In the genomic region with DNA sequence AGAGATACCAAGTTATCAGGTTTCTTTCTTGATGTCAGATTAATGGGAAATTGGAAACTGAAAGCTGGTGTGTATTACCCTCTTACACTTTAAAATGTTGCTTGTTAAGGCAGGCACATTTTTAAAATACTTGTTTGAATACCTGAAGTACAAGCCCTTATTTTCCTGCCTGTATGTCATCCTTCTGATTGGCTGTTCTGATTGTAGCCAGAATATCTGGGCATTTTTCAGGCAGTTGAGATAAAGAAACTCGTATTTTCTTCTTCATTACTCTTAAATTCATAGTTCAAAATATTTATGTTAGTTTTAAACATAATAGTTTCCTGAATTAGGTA, we compare ENCODE assay signal across 20 cellular contexts.
"Had no signal": no experiment of that assay in that cellular context is flagged by ENCODE, and none has a peak within 500 bp of the region (broad histone marks: within the 10 kb centered on the region; RNA-seq: fewer than 3 reads in every experiment).

No MANE protein-coding gene starts in this region.

- ATAC-seq: activated CD8-positive, alpha-beta memory T cell treated with anti-CD3 and anti-CD28 coated beads, Interleukin-2, amount 10 ng/mL, durations not matched to agents 7 days and 5 days; effector memory CD8-positive, alpha-beta T cell; esophagus mucosa; gastrocnemius medialis; left lung; natural killer cell; stimulated activated naive CD8-positive, alpha-beta T cell treated with anti-CD3 and anti-CD28 coated beads, Interleukin-15, Interleukin-2, amounts not matched to agents 100 U/mL and 50 U/mL, for 24 hours had no signal

- H3K4me1 Mint-ChIP-seq: activated CD8-positive, alpha-beta memory T cell treated with anti-CD3 and anti-CD28 coated beads, Interleukin-2, amount 10 ng/mL, durations not matched to agents 7 days and 5 days; natural killer cell had no signal

- H3K4me3 Mint-ChIP-seq: activated CD4-positive, alpha-beta memory T cell treated with anti-CD3 and anti-CD28 coated beads for 36 hours; activated CD8-positive, alpha-beta memory T cell treated with anti-CD3 and anti-CD28 coated beads, Interleukin-2, amount 10 ng/mL, durations not matched to agents 7 days and 5 days; effector memory CD8-positive, alpha-beta T cell; natural killer cell had no signal

- H3K27ac ChIP-seq: dorsolateral prefrontal cortex, gastrocnemius medialis, left lung, prostate gland, spleen had no signal

- H3K9me3 Mint-ChIP-seq: activated CD4-positive, alpha-beta memory T cell treated with anti-CD3 and anti-CD28 coated beads for 36 hours; effector memory CD8-positive, alpha-beta T cell; natural killer cell had no signal

- H3K9me3 ChIP-seq: gastrocnemius medialis, left lung, prostate gland, spleen had no signal

- H3K27me3 ChIP-seq: dorsolateral prefrontal cortex, gastrocnemius medialis, left lung, spleen had no signal

- DNase-seq: activated CD4-positive, alpha-beta memory T cell treated with anti-CD3 and anti-CD28 coated beads for 36 hours; activated CD4-positive, alpha-beta T cell treated with anti-CD3 and anti-CD28 coated beads for 48 hours; activated CD8-positive, alpha-beta memory T cell treated with anti-CD3 and anti-CD28 coated beads, Interleukin-2, amount 10 ng/mL, durations not matched to agents 7 days and 5 days; activated effector memory CD4-positive, alpha-beta T cell treated with anti-CD3 and anti-CD28 coated beads, Interleukin-2, amount 50 U/mL, for 16 hours; activated naive CD4-positive, alpha-beta T cell treated with anti-CD3 and anti-CD28 coated beads, Interleukin-2, amount 50 U/mL, for 16 hours; activated T-cell treated with anti-CD3 and anti-CD28 coated beads for 4 hours; central memory CD4-positive, alpha-beta T cell; dorsolateral prefrontal cortex; effector memory CD8-positive, alpha-beta T cell; gastrocnemius medialis; hypothalamus; kidney; left lung; midbrain; natural killer cell; spleen; stimulated activated CD4-positive, alpha-beta T cell treated with anti-CD3 and anti-CD28 coated beads, Interleukin-4, amount 100 ng/mL, for 24 hours; stimulated activated naive CD8-positive, alpha-beta T cell treated with anti-CD3 and anti-CD28 coated beads, Interleukin-15, Interleukin-2, amounts not matched to agents 100 U/mL and 50 U/mL, for 24 hours had no signal

- H3K36me3 Mint-ChIP-seq: activated CD4-positive, alpha-beta memory T cell treated with anti-CD3 and anti-CD28 coated beads for 36 hours; activated CD8-positive, alpha-beta memory T cell treated with anti-CD3 and anti-CD28 coated beads, Interleukin-2, amount 10 ng/mL, durations not matched to agents 7 days and 5 days; natural killer cell had no signal

- H3K27ac Mint-ChIP-seq: activated CD4-positive, alpha-beta memory T cell treated with anti-CD3 and anti-CD28 coated beads for 36 hours; activated CD8-positive, alpha-beta memory T cell treated with anti-CD3 and anti-CD28 coated beads, Interleukin-2, amount 10 ng/mL, durations not matched to agents 7 days and 5 days; effector memory CD8-positive, alpha-beta T cell; natural killer cell had no signal

- H3K36me3 ChIP-seq: gastrocnemius medialis, left lung, prostate gland, spleen had no signal

- H3K4me3 ChIP-seq: dorsolateral prefrontal cortex, gastrocnemius medialis, left lung, prostate gland, spleen had no signal

- H3K27me3 Mint-ChIP-seq: activated CD4-positive, alpha-beta memory T cell treated with anti-CD3 and anti-CD28 coated beads for 36 hours; activated CD8-positive, alpha-beta memory T cell treated with anti-CD3 and anti-CD28 coated beads, Interleukin-2, amount 10 ng/mL, durations not matched to agents 7 days and 5 days; effector memory CD8-positive, alpha-beta T cell had no signal

- H3K4me1 ChIP-seq: prostate gland had no signal
